8 cellular contexts compared by ENCODE assay signal in genomic region chr14:64504310-64504896, GRCh38. TPM values are rescaled to one million over a fixed set of nuclear protein-coding genes. Genes with fewer than 3 reads are reported as not detected.
DNase-seq lines count a peak whose midpoint lies in the region; ATAC-seq and TF ChIP-seq lines count a peak whose summit lies in the region.

Gene ZBTB1, plus strand, starts transcription at chr14:64504770. Its CDS starts 16,735 bp downstream, at chr14:64521505.

- no peak for TF ChIP-seq CTCF in fibroblast of mammary gland (conservative IDR thresholded peaks at IDR 0.05; ENCODE audit: control insufficient read depth, insufficient read depth, low read depth, low read length)
- no peak for TF ChIP-seq CTCF in natural killer cell (IDR thresholded peaks at IDR 0.05)

- no peaks in the 10 kb centered on the region for H3K36me3 ChIP-seq in KOPT-K1 (ENCODE audit: insufficient read depth, low read length)

- intact Hi-C loops in natural killer cell (cut with micrococcal nuclease): loop anchor here (5.0 to 10.0 kb wide), 3 partner anchors 37 to 200 kb away; partner anchors contain the start of genes AKAP5, MTHFD1 and PLEKHG3

- peaks cover 98% of the 10 kb centered on the region for H3K36me3 Mint-ChIP-seq in activated T-helper 17 cell treated with anti-CD3 and anti-CD28 coated beads, Interleukin-2, amount 50 U/mL, for 72 hours (ENCODE audit: low read depth)
- no peaks in the 10 kb centered on the region for H3K36me3 Mint-ChIP-seq in natural killer cell
- H3K36me3 Mint-ChIP-seq in stimulated activated naive B cell treated with anti-CD40 and anti-IgM and Interleukin-4, amounts not matched to agents 10 μg/mL and 1 μg/mL and 100 μg/mL, for 72 hours: peaks cover 15 to 26% of the 10 kb centered on the region in 2 donors

- H3K9me3 Mint-ChIP-seq in activated T-helper 17 cell treated with anti-CD3 and anti-CD28 coated beads, Interleukin-2, amount 50 U/mL, for 72 hours: no peaks in the 10 kb centered on the region
- no peaks in the 10 kb centered on the region for H3K9me3 Mint-ChIP-seq in natural killer cell
- H3K9me3 Mint-ChIP-seq in stimulated activated naive B cell treated with anti-CD40 and anti-IgM and Interleukin-4, amounts not matched to agents 10 μg/mL and 1 μg/mL and 100 μg/mL, for 72 hours: no peaks in the 10 kb centered on the region

- H3K27me3 Mint-ChIP-seq in activated T-helper 17 cell treated with anti-CD3 and anti-CD28 coated beads, Interleukin-2, amount 50 U/mL, for 72 hours: no peaks in the 10 kb centered on the region
- H3K27me3 Mint-ChIP-seq in natural killer cell (ENCODE audit: low read depth in 2 of 2): no peaks in the 10 kb centered on the region
- no peaks in the 10 kb centered on the region for H3K27me3 Mint-ChIP-seq in stimulated activated naive B cell treated with anti-CD40 and anti-IgM and Interleukin-4, amounts not matched to agents 10 μg/mL and 1 μg/mL and 100 μg/mL, for 72 hours

- H3K4me3 Mint-ChIP-seq in activated T-helper 17 cell treated with anti-CD3 and anti-CD28 coated beads, Interleukin-2, amount 50 U/mL, for 72 hours: peak within 1 kb of the TSS; percentile 91
- peak within 1 kb of the TSS; percentile 98 for H3K4me3 Mint-ChIP-seq in natural killer cell
- H3K4me3 Mint-ChIP-seq in stimulated activated naive B cell treated with anti-CD40 and anti-IgM and Interleukin-4, amounts not matched to agents 10 μg/mL and 1 μg/mL and 100 μg/mL, for 72 hours: peak within 1 kb of the TSS; percentile 85 to 100

- peak within 1 kb of the TSS; percentile 75 for H3K4me3 ChIP-seq in fibroblast of mammary gland (ENCODE audit: control insufficient read depth, low read depth, low read length)

- H3K27ac Mint-ChIP-seq in activated T-helper 17 cell treated with anti-CD3 and anti-CD28 coated beads, Interleukin-2, amount 50 U/mL, for 72 hours: peak within 1 kb of the TSS; percentile 97
- H3K27ac Mint-ChIP-seq in natural killer cell: peak within 1 kb of the TSS; percentile 99
- peak within 1 kb of the TSS; percentile 100 for H3K27ac Mint-ChIP-seq in stimulated activated naive B cell treated with anti-CD40 and anti-IgM and Interleukin-4, amounts not matched to agents 10 μg/mL and 1 μg/mL and 100 μg/mL, for 72 hours

- ATAC-seq in GM21515 (IDR thresholded peaks at IDR 0.05; ENCODE audit: unreplicated experiment) (peak; percentile 25), natural killer cell (peak; percentile 39 to 66 (median 53))
- ATAC-seq in activated T-helper 17 cell treated with anti-CD3 and anti-CD28 coated beads, Interleukin-2, amount 50 U/mL, for 72 hours (replicated peaks): peak; percentile 45
- peak; percentile 53 to 55 for ATAC-seq in stimulated activated naive B cell treated with anti-CD40 and anti-IgM and Interleukin-4, amounts not matched to agents 10 μg/mL and 1 μg/mL and 100 μg/mL, for 72 hours (replicated peaks)

- H3K9me3 ChIP-seq in KOPT-K1 (ENCODE audit: insufficient read depth, low read length, poor library complexity, severe bottlenecking): no peaks in the 10 kb centered on the region

- H3K4me1 Mint-ChIP-seq in activated T-helper 17 cell treated with anti-CD3 and anti-CD28 coated beads, Interleukin-2, amount 50 U/mL, for 72 hours: peaks cover 29% of the 10 kb centered on the region
- peaks cover 72 to 81% of the 10 kb centered on the region in 2 donors for H3K4me1 Mint-ChIP-seq in natural killer cell
- peaks cover 45 to 76% of the 10 kb centered on the region in 2 donors for H3K4me1 Mint-ChIP-seq in stimulated activated naive B cell treated with anti-CD40 and anti-IgM and Interleukin-4, amounts not matched to agents 10 μg/mL and 1 μg/mL and 100 μg/mL, for 72 hours

- peak; percentile 60 for DNase-seq in CMK (ENCODE audit: low read depth)
- DNase-seq in RPMI8226: peak; percentile 78
- DNase-seq in fibroblast of mammary gland (ENCODE audit: low read depth): peak; percentile 85
- peak; percentile 86 for DNase-seq in natural killer cell
- DNase-seq in stimulated activated naive B cell treated with anti-CD40 and anti-IgM and Interleukin-4, amounts not matched to agents 10 μg/mL and 1 μg/mL and 100 μg/mL, for 72 hours: peak; percentile 83

- peak within 1 kb of the TSS; percentile 96 for H3K27ac ChIP-seq in KOPT-K1 (ENCODE audit: low read depth, low read length, poor library complexity, severe bottlenecking)

RNA-seq across cellular contexts. Expression of gene ZBTB1, which starts in this region (rescaled TPM):
- total RNA-seq in activated T-helper 17 cell treated with anti-CD3 and anti-CD28 coated beads, Interleukin-2, amount 50 U/mL, for 72 hours: 100 to 1,000 TPM in 1 of 2 donors, 10 to 100 TPM in 1; 75.6 to 154 TPM
- 100 to 1,000 TPM; 146 to 166 (median 151) TPM for total RNA-seq in natural killer cell

Comparison
In these comparisons a context has a peak if more than half of its experiments do, and no peak if none do; other contexts are left out.
1. Peak in every context shown above with its lines: DNase-seq, ATAC-seq, H3K4me3 ChIP-seq and H3K27ac ChIP-seq.